Comparison of ENCODE assay signal across 13 cellular contexts in the genomic region with DNA sequence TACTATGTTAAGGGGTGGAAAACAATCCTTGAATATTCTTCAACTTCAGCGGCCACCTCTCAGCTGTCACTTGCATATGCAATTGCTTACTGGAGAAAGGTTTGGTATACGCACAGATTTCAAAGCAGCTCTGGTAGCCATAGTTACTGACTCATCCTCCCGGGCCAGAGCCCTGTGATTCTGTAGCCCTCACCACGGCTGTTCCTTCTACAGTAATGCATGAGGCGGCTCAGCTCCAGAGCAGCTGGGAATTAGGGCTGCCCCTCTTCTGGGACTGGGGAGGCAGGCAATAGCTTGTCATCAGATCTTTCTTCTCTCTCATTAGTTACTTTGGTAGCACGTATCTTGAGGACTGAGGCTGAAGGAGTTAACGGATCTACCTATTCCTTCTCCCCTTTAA. TPM values are rescaled to one million over a fixed set of nuclear protein-coding genes. Genes with fewer than 3 reads are reported as not detected.
DNase-seq lines count a peak whose midpoint lies in the region; ATAC-seq and TF ChIP-seq lines count a peak whose summit lies in the region.
"Had no signal": no experiment of that assay in that cellular context is flagged by ENCODE, and none has a peak within 500 bp of the region (broad histone marks: within the 10 kb centered on the region; RNA-seq: fewer than 3 reads in every experiment).

No MANE protein-coding gene starts in this region.

- no peak for TF ChIP-seq CTCF in spleen (IDR thresholded peaks at IDR 0.05 in 8 of 11, conservative IDR thresholded peaks at IDR 0.05 in 3 of 11)

- TF ChIP-seq POLR2A in spleen (IDR thresholded peaks at IDR 0.05) = no peak

- intact Hi-C loops in spleen (cut with DNase I; ENCODE audit: low total_unique reads) = no loop called here

- no peaks in the 10 kb centered on the region for H3K9me3 ChIP-seq in spleen
- H3K9me3 ChIP-seq: A549 had no signal

- peak; percentile 24 for DNase-seq in NCI-H2171 treated with DMSO at 0.1 percent for 48 hours (lab: John Stamatoyannopoulos, UW)
- DNase-seq in NCI-H2171 (lab: John Stamatoyannopoulos, UW) = no peak
- DNase-seq in anterior cingulate cortex (lab: John Stamatoyannopoulos, UW) = peak in 32 of 58 donors; percentile 7 to 76 (median 36)
- peak; percentile 13 for DNase-seq in iPS-NIHi11 (ENCODE audit: low spot score)
- peak; percentile 44 for DNase-seq in spleen
- DNase-seq in HT-29 (ENCODE audit: low spot score) = no peak
- DNase-seq: activated CD4-positive, alpha-beta T cell treated with anti-CD3 and anti-CD28 coated beads for 1 hour; H9; T-helper 1 cell had no signal

- H3K36me3 ChIP-seq in spleen = peaks cover 0 to 51% (median 0%) of the 10 kb centered on the region in 6 donors

- WGBS in spleen, 5 donors = 89 to 92% (median 91%) methylated on average over 7 of the region's 7 CpGs

- H3K27me3 ChIP-seq in spleen (replicated peaks in 1 of 7) = peaks cover 0 to 6% (median 0%) of the 10 kb centered on the region in 7 donors

- no peak overlapping the region for H3K27ac ChIP-seq in spleen
- H3K27ac ChIP-seq: A549, coronary artery had no signal

- ATAC-seq in HG02884 (IDR thresholded peaks at IDR 0.05; ENCODE audit: unreplicated experiment) (no peak), HG03432 (IDR thresholded peaks at IDR 0.05; ENCODE audit: unreplicated experiment) (no peak)
- ATAC-seq: A549 had no signal

- H3K4me1 ChIP-seq in spleen = no peaks in the 10 kb centered on the region
- H3K4me1 ChIP-seq: A549 had no signal

- no peak overlapping the region for H3K4me3 ChIP-seq in spleen
- H3K4me3 ChIP-seq: A549, coronary artery had no signal

RNA-seq across cellular contexts. Expression of a gene that starts 54.9 kb away (rescaled TPM):
- total RNA-seq in spleen = 10 to 100 TPM; 19.3 to 65.5 (median 34.6) TPM
- 1 to 10 TPM; 5.2 to 8.9 (median 6.3) TPM for polyA plus RNA-seq in spleen
- 25.4 and 39.6 TPM in 2 replicates for total RNA-seq in HT-29 (2014; rRNA removed; shearing (Covaris generic))

Comparison
In these comparisons a context has a peak if more than half of its experiments do, and no peak if none do; other contexts are left out.
1. DNase-seq: peak in NCI-H2171 treated with DMSO at 0.1 percent for 48 hours (single experiment), anterior cingulate cortex (32 of 58), iPS-NIHi11 (single experiment) and spleen (single experiment); none in NCI-H2171 (single experiment) and HT-29 (single experiment).